Comparison of ENCODE assay signal across 1 cellular context in genomic region chr5:78361226-78361993, GRCh38.
TF ChIP-seq lines count a peak whose summit lies in the region.

No MANE protein-coding gene starts in this region.

TF ChIP-seq in K562, 482 proteins besides CTCF, POLR2A, EP300 and RAD21 (continued from another document and continues in another):
- TF ChIP-seq, protein P1, sequence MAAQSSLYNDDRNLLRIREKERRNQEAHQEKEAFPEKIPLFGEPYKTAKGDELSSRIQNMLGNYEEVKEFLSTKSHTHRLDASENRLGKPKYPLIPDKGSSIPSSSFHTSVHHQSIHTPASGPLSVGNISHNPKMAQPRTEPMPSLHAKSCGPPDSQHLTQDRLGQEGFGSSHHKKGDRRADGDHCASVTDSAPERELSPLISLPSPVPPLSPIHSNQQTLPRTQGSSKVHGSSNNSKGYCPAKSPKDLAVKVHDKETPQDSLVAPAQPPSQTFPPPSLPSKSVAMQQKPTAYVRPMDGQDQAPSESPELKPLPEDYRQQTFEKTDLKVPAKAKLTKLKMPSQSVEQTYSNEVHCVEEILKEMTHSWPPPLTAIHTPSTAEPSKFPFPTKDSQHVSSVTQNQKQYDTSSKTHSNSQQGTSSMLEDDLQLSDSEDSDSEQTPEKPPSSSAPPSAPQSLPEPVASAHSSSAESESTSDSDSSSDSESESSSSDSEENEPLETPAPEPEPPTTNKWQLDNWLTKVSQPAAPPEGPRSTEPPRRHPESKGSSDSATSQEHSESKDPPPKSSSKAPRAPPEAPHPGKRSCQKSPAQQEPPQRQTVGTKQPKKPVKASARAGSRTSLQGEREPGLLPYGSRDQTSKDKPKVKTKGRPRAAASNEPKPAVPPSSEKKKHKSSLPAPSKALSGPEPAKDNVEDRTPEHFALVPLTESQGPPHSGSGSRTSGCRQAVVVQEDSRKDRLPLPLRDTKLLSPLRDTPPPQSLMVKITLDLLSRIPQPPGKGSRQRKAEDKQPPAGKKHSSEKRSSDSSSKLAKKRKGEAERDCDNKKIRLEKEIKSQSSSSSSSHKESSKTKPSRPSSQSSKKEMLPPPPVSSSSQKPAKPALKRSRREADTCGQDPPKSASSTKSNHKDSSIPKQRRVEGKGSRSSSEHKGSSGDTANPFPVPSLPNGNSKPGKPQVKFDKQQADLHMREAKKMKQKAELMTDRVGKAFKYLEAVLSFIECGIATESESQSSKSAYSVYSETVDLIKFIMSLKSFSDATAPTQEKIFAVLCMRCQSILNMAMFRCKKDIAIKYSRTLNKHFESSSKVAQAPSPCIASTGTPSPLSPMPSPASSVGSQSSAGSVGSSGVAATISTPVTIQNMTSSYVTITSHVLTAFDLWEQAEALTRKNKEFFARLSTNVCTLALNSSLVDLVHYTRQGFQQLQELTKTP (IDR thresholded peaks at IDR 0.05; ENCODE audit: low read depth in 1 of 2, partially characterized antibody in 2 of 2), result no peak
- TF ChIP-seq, protein P2, sequence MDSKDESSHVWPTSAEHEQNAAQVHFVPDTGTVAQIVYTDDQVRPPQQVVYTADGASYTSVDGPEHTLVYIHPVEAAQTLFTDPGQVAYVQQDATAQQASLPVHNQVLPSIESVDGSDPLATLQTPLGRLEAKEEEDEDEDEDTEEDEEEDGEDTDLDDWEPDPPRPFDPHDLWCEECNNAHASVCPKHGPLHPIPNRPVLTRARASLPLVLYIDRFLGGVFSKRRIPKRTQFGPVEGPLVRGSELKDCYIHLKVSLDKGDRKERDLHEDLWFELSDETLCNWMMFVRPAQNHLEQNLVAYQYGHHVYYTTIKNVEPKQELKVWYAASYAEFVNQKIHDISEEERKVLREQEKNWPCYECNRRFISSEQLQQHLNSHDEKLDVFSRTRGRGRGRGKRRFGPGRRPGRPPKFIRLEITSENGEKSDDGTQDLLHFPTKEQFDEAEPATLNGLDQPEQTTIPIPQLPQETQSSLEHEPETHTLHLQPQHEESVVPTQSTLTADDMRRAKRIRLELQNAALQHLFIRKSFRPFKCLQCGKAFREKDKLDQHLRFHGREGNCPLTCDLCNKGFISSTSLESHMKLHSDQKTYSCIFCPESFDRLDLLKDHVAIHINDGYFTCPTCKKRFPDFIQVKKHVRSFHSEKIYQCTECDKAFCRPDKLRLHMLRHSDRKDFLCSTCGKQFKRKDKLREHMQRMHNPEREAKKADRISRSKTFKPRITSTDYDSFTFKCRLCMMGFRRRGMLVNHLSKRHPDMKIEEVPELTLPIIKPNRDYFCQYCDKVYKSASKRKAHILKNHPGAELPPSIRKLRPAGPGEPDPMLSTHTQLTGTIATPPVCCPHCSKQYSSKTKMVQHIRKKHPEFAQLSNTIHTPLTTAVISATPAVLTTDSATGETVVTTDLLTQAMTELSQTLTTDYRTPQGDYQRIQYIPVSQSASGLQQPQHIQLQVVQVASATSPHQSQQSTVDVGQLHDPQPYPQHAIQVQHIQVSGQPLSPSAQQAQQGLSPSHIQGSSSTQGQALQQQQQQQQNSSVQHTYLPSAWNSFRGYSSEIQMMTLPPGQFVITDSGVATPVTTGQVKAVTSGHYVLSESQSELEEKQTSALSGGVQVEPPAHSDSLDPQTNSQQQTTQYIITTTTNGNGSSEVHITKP (IDR thresholded peaks at IDR 0.05; ENCODE audit: partially characterized antibody), result peak; percentile 54
- TF ChIP-seq, protein P3, sequence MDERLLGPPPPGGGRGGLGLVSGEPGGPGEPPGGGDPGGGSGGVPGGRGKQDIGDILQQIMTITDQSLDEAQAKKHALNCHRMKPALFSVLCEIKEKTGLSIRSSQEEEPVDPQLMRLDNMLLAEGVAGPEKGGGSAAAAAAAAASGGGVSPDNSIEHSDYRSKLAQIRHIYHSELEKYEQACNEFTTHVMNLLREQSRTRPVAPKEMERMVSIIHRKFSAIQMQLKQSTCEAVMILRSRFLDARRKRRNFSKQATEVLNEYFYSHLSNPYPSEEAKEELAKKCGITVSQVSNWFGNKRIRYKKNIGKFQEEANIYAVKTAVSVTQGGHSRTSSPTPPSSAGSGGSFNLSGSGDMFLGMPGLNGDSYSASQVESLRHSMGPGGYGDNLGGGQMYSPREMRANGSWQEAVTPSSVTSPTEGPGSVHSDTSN (CRISPR knock-in tag; IDR thresholded peaks at IDR 0.05; ENCODE audit: low read depth), result no peak
- TF ChIP-seq, protein P3 (tag; conservative IDR thresholded peaks at IDR 0.05; ENCODE audit: low read depth), result no peak
- TF ChIP-seq ZNF655 (CRISPR knock-in tag; IDR thresholded peaks at IDR 0.05) (no peak), SNRNP70 (optimal IDR thresholded peaks at IDR 0.05; ENCODE audit: low read depth, low read length) (no peak), ZNF280A (IDR thresholded peaks at IDR 0.05; ENCODE audit: low read depth, partially characterized antibody) (no peak), NONO (IDR thresholded peaks at IDR 0.05; ENCODE audit: low read depth in 2 of 2, low read length in 1 of 2) (no peak), CEBPB (tag; IDR thresholded peaks at IDR 0.05) (peak; percentile 40; the same call in 1 of the 2 replicates), POLR3G (IDR thresholded peaks at IDR 0.05; ENCODE audit: extremely low read depth, insufficient read length, insufficient replicate concordance) (no peak), TAF1 (IDR thresholded peaks at IDR 0.05; ENCODE audit: control insufficient read depth, extremely low read depth, insufficient read depth, low read length, severe bottlenecking) (peak; percentile 3), ZBTB1 (CRISPR knock-in tag; IDR thresholded peaks at IDR 0.05; ENCODE audit: borderline replicate concordance, low read depth) (no peak), ZNF589 (CRISPR knock-in tag; IDR thresholded peaks at IDR 0.05; ENCODE audit: low read depth) (no peak), SAP30 (IDR thresholded peaks at IDR 0.05; ENCODE audit: borderline replicate concordance, insufficient read depth, low read depth, low read length, poor library complexity, severe bottlenecking) (peak; percentile 39), ZNF384 (IDR thresholded peaks at IDR 0.05; ENCODE audit: low read depth, low read length) (0 out of 2 replicates have a peak, but pooled peaks have one; percentile 25), ATF2 (CRISPR knock-in tag; IDR thresholded peaks at IDR 0.05) (no peak), CBX8 (IDR thresholded peaks at IDR 0.05; ENCODE audit: borderline replicate concordance, extremely low read depth, low read depth, low read length, poor library complexity, severe bottlenecking) (no peak)
- TF ChIP-seq, protein P4, sequence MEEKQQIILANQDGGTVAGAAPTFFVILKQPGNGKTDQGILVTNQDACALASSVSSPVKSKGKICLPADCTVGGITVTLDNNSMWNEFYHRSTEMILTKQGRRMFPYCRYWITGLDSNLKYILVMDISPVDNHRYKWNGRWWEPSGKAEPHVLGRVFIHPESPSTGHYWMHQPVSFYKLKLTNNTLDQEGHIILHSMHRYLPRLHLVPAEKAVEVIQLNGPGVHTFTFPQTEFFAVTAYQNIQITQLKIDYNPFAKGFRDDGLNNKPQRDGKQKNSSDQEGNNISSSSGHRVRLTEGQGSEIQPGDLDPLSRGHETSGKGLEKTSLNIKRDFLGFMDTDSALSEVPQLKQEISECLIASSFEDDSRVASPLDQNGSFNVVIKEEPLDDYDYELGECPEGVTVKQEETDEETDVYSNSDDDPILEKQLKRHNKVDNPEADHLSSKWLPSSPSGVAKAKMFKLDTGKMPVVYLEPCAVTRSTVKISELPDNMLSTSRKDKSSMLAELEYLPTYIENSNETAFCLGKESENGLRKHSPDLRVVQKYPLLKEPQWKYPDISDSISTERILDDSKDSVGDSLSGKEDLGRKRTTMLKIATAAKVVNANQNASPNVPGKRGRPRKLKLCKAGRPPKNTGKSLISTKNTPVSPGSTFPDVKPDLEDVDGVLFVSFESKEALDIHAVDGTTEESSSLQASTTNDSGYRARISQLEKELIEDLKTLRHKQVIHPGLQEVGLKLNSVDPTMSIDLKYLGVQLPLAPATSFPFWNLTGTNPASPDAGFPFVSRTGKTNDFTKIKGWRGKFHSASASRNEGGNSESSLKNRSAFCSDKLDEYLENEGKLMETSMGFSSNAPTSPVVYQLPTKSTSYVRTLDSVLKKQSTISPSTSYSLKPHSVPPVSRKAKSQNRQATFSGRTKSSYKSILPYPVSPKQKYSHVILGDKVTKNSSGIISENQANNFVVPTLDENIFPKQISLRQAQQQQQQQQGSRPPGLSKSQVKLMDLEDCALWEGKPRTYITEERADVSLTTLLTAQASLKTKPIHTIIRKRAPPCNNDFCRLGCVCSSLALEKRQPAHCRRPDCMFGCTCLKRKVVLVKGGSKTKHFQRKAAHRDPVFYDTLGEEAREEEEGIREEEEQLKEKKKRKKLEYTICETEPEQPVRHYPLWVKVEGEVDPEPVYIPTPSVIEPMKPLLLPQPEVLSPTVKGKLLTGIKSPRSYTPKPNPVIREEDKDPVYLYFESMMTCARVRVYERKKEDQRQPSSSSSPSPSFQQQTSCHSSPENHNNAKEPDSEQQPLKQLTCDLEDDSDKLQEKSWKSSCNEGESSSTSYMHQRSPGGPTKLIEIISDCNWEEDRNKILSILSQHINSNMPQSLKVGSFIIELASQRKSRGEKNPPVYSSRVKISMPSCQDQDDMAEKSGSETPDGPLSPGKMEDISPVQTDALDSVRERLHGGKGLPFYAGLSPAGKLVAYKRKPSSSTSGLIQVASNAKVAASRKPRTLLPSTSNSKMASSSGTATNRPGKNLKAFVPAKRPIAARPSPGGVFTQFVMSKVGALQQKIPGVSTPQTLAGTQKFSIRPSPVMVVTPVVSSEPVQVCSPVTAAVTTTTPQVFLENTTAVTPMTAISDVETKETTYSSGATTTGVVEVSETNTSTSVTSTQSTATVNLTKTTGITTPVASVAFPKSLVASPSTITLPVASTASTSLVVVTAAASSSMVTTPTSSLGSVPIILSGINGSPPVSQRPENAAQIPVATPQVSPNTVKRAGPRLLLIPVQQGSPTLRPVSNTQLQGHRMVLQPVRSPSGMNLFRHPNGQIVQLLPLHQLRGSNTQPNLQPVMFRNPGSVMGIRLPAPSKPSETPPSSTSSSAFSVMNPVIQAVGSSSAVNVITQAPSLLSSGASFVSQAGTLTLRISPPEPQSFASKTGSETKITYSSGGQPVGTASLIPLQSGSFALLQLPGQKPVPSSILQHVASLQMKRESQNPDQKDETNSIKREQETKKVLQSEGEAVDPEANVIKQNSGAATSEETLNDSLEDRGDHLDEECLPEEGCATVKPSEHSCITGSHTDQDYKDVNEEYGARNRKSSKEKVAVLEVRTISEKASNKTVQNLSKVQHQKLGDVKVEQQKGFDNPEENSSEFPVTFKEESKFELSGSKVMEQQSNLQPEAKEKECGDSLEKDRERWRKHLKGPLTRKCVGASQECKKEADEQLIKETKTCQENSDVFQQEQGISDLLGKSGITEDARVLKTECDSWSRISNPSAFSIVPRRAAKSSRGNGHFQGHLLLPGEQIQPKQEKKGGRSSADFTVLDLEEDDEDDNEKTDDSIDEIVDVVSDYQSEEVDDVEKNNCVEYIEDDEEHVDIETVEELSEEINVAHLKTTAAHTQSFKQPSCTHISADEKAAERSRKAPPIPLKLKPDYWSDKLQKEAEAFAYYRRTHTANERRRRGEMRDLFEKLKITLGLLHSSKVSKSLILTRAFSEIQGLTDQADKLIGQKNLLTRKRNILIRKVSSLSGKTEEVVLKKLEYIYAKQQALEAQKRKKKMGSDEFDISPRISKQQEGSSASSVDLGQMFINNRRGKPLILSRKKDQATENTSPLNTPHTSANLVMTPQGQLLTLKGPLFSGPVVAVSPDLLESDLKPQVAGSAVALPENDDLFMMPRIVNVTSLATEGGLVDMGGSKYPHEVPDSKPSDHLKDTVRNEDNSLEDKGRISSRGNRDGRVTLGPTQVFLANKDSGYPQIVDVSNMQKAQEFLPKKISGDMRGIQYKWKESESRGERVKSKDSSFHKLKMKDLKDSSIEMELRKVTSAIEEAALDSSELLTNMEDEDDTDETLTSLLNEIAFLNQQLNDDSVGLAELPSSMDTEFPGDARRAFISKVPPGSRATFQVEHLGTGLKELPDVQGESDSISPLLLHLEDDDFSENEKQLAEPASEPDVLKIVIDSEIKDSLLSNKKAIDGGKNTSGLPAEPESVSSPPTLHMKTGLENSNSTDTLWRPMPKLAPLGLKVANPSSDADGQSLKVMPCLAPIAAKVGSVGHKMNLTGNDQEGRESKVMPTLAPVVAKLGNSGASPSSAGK (IDR thresholded peaks at IDR 0.05), result 0 out of 2 replicates have a peak, but pooled peaks have one; percentile 33
